1 cellular context compared by ENCODE assay signal in genomic region chr1:162561616-162562451, GRCh38.
A peak's percentile ranks its signal among the peaks of the same experiment; 100 is the strongest.
TF ChIP-seq lines count a peak whose summit lies in the region.

UAP1 (plus strand) TSS chr1:162561722; CDS start chr1:162566069, 4,347 bp downstream.

TF ChIP-seq in HEK293, 187 proteins besides CTCF, POLR2A, EP300 and RAD21 (continued from another document):
- peak; percentile 79; the same call in 1 of the 2 replicates for TF ChIP-seq PRDM2 (tag by site-specific recombination; IDR thresholded peaks at IDR 0.05; ENCODE audit: borderline replicate concordance)
- TF ChIP-seq ZNF529 (tag by site-specific recombination; IDR thresholded peaks at IDR 0.05; ENCODE audit: insufficient replicate concordance) = no peak
- no peak for TF ChIP-seq ZNF23 (tag by site-specific recombination; IDR thresholded peaks at IDR 0.05; ENCODE audit: borderline replicate concordance)
- TF ChIP-seq PBX3 (CRISPR knock-in tag; IDR thresholded peaks at IDR 0.05) = peak; percentile 67; the same call in 1 of the 2 replicates
- TF ChIP-seq ZNF692 (tag by site-specific recombination; IDR thresholded peaks at IDR 0.05) = peak; percentile 94
- no peak for TF ChIP-seq HOXD13 (CRISPR knock-in tag; IDR thresholded peaks at IDR 0.05; ENCODE audit: borderline replicate concordance)
- TF ChIP-seq GLIS1 (tag by site-specific recombination; IDR thresholded peaks at IDR 0.05) = no peak; the same call in 1 of the 2 replicates
- TF ChIP-seq ZNF776 (tag by site-specific recombination; IDR thresholded peaks at IDR 0.05; ENCODE audit: borderline replicate concordance) = no peak
- peak; percentile 67; the same call in 1 of the 2 replicates for TF ChIP-seq ZNF335 (tag by site-specific recombination; conservative IDR thresholded peaks at IDR 0.05)
- TF ChIP-seq ZBTB26 (tag by site-specific recombination; optimal IDR thresholded peaks at IDR 0.05) = peak; percentile 99
- TF ChIP-seq ZBTB17 (tag by site-specific recombination; IDR thresholded peaks at IDR 0.05) = peak; percentile 17; the same call in 1 of the 2 replicates
- peak; percentile 99 for TF ChIP-seq EGR2 (tag by site-specific recombination; IDR thresholded peaks at IDR 0.05; ENCODE audit: low read depth)
- TF ChIP-seq ZNF768 (tag by site-specific recombination; IDR thresholded peaks at IDR 0.05) = peak; percentile 11; the same call in 1 of the 2 replicates
- no peak for TF ChIP-seq ZNF623 (tag by site-specific recombination; IDR thresholded peaks at IDR 0.05)
- TF ChIP-seq BCL11A (tag by site-specific recombination; IDR thresholded peaks at IDR 0.05; ENCODE audit: low read depth) = no peak
- no peak for TF ChIP-seq ZNF555 (tag by site-specific recombination; conservative IDR thresholded peaks at IDR 0.05)
- no peak for TF ChIP-seq ZXDB (tag by site-specific recombination; IDR thresholded peaks at IDR 0.05)
- TF ChIP-seq KLF9 (tag by site-specific recombination; IDR thresholded peaks at IDR 0.05; ENCODE audit: low read depth) = peak; percentile 66
- TF ChIP-seq ZNF37A (tag by site-specific recombination; IDR thresholded peaks at IDR 0.05) = no peak
- TF ChIP-seq GLI4 (tag by site-specific recombination; IDR thresholded peaks at IDR 0.05) = no peak
- no peak for TF ChIP-seq ZNF610 (tag by site-specific recombination; IDR thresholded peaks at IDR 0.05; ENCODE audit: borderline replicate concordance)
- TF ChIP-seq ZNF341 (tag by site-specific recombination; IDR thresholded peaks at IDR 0.05; ENCODE audit: low read depth) = no peak
- peak; percentile 88; the same call in 1 of the 2 replicates for TF ChIP-seq REPIN1 (tag by site-specific recombination; IDR thresholded peaks at IDR 0.05; ENCODE audit: low read depth)
- 0 out of 2 replicates have a peak, but pooled peaks have one; percentile 33 for TF ChIP-seq SP3 (tag by site-specific recombination; IDR thresholded peaks at IDR 0.05)
- TF ChIP-seq ZSCAN18 (tag by site-specific recombination; IDR thresholded peaks at IDR 0.05) = no peak
- TF ChIP-seq ZFP69B (tag by site-specific recombination; IDR thresholded peaks at IDR 0.05) = peak; percentile 67
- no peak for TF ChIP-seq ZNF701 (tag by site-specific recombination; IDR thresholded peaks at IDR 0.05)
- TF ChIP-seq YY1 (tag by site-specific recombination; IDR thresholded peaks at IDR 0.05) = 0 out of 2 replicates have a peak, but pooled peaks have one; percentile 30
- TF ChIP-seq ZNF211 (tag by site-specific recombination; IDR thresholded peaks at IDR 0.05; ENCODE audit: low read depth) = no peak
- peak; percentile 83 for TF ChIP-seq ZBTB10 (tag by site-specific recombination; IDR thresholded peaks at IDR 0.05)
- TF ChIP-seq ZNF514 (tag by site-specific recombination; IDR thresholded peaks at IDR 0.05) = no peak
- TF ChIP-seq ZBTB6 (tag by site-specific recombination; IDR thresholded peaks at IDR 0.05) = 0 out of 2 replicates have a peak, but pooled peaks have one; percentile 41
- TF ChIP-seq ZNF624 (tag by site-specific recombination; IDR thresholded peaks at IDR 0.05) = no peak
